8 cellular contexts compared by ENCODE assay signal in genomic region chr9:117644607-117645244, GRCh38. TPM values are rescaled to one million over a fixed set of nuclear protein-coding genes. Genes with fewer than 3 reads are reported as not detected.
DNase-seq lines count a peak whose midpoint lies in the region; ATAC-seq and TF ChIP-seq lines count a peak whose summit lies in the region.

No MANE protein-coding gene starts in this region.

- peak overlapping the region; percentile 9; the same call in 1 of the 2 replicates for H3K4me3 ChIP-seq in WERI-Rb-1 (ENCODE audit: low read depth, low read length)

- no peaks in the 10 kb centered on the region for H3K9me3 ChIP-seq in WERI-Rb-1 (ENCODE audit: severe bottlenecking)

- H3K27me3 ChIP-seq in WERI-Rb-1 (ENCODE audit: insufficient read depth, low read depth, severe bottlenecking) (no peaks in the 10 kb centered on the region), layer of hippocampus (ENCODE audit: control insufficient read depth, insufficient read depth, low read length) (no peaks in the 10 kb centered on the region)

- peak overlapping the region; percentile 15; the same call in 1 of the 2 replicates for H3K27ac ChIP-seq in WERI-Rb-1
- peak overlapping the region; percentile 39 for H3K27ac ChIP-seq in layer of hippocampus (ENCODE audit: low read depth, low read length)

- TF ChIP-seq CTCF in WERI-Rb-1 (IDR thresholded peaks at IDR 0.05; ENCODE audit: low read depth, low read length) = peak; percentile 90

- ATAC-seq in GM18909 (IDR thresholded peaks at IDR 0.05; ENCODE audit: poor library complexity, unreplicated experiment) (peak; percentile 83), HG03139 (IDR thresholded peaks at IDR 0.05; ENCODE audit: unreplicated experiment) (peak; percentile 65)

- peak; percentile 75 to 78 for DNase-seq in AML-193 (lab: John Stamatoyannopoulos, UW)
- peak; percentile 83 for DNase-seq in NCI-H2196 (lab: John Stamatoyannopoulos, UW; ENCODE audit: unreplicated experiment)
- DNase-seq in WERI-Rb-1 = peak; percentile 86
- peak; percentile 62 for DNase-seq in cerebellum (ENCODE audit: low spot score)
- peak in 3 of 4 experiments; percentile 1 to 22 (median 19) for DNase-seq in stimulated activated CD4-positive, alpha-beta T cell treated with anti-CD3 and anti-CD28 coated beads, Interleukin-1b, Interleukin-23, amount 100 ng/mL, for 24 hours (ENCODE audit: low read depth in 4 of 4, low spot score in 1 of 4)

- H3K36me3 ChIP-seq in WERI-Rb-1 = no peaks in the 10 kb centered on the region

RNA-seq across cellular contexts. Expression of gene TLR4, which starts 59.5 kb away (rescaled TPM):
- total RNA-seq in cerebellum = 8.4 TPM

Comparison
In these comparisons a context has a peak if more than half of its experiments do, and no peak if none do; other contexts are left out.
1. Peak in every context shown above with its lines: DNase-seq, ATAC-seq, H3K4me3 ChIP-seq and H3K27ac ChIP-seq.
2. DNase-seq: peak in every context shown above with its lines; median percentile 86 in WERI-Rb-1; 83 in NCI-H2196; 76 in AML-193; 62 in cerebellum; 19 in stimulated activated CD4-positive, alpha-beta T cell treated with anti-CD3 and anti-CD28 coated beads, Interleukin-1b, Interleukin-23, amount 100 ng/mL, for 24 hours.